ENCODE assay signal across 8 cellular contexts in genomic region chr6:155314092-155314772, GRCh38. TPM values are rescaled to one million over a fixed set of nuclear protein-coding genes. Genes with fewer than 3 reads are reported as not detected.
DNase-seq lines count a peak whose midpoint lies in the region; ATAC-seq and TF ChIP-seq lines count a peak whose summit lies in the region.

Gene TFB1M, minus strand, starts transcription at chr6:155314484. Its CDS starts 56 bp downstream, at chr6:155314428.

- WGBS in urinary bladder: under 1% methylated on average over 52 of the region's 52 CpGs

- H3K27me3 Mint-ChIP-seq in T-helper 17 cell (no peaks in the 10 kb centered on the region), progenitor cell of endocrine pancreas (no peaks in the 10 kb centered on the region)

- TF ChIP-seq CTCF in GM13976 (IDR thresholded peaks at IDR 0.05; ENCODE audit: borderline replicate concordance, control extremely low read depth, extremely low read depth, insufficient read depth, missing control alignments) (no peak), left ventricle myocardium inferior (IDR thresholded peaks at IDR 0.05; ENCODE audit: borderline replicate concordance) (no peak), progenitor cell of endocrine pancreas (IDR thresholded peaks at IDR 0.05; ENCODE audit: unreplicated experiment) (no peak)

- H3K4me3 Mint-ChIP-seq in T-helper 17 cell (peak within 1 kb of the TSS; percentile 97), progenitor cell of endocrine pancreas (ENCODE audit: low read depth) (peak within 1 kb of the TSS; percentile 96)

- peaks cover 36% of the 10 kb centered on the region for H3K4me1 ChIP-seq in left ventricle myocardium inferior
- no peaks in the 10 kb centered on the region for H3K4me1 ChIP-seq in urinary bladder (ENCODE audit: insufficient read depth)

- in situ Hi-C loops in GM13976 (cut with MboI; ENCODE audit: low sequenced_read_pairs, unreplicated experiment): no loop called here

- H3K4me3 ChIP-seq in left ventricle myocardium inferior (peak within 1 kb of the TSS; percentile 83), urinary bladder (ENCODE audit: low read depth, low read length) (peak within 1 kb of the TSS; percentile 73)

- ATAC-seq in HG02852 (IDR thresholded peaks at IDR 0.05; ENCODE audit: unreplicated experiment) (peak; percentile 93), T-helper 17 cell (peak; percentile 93)

- H3K36me3 Mint-ChIP-seq in T-helper 17 cell (ENCODE audit: low read depth) (peaks cover 4% of the 10 kb centered on the region), progenitor cell of endocrine pancreas (ENCODE audit: insufficient read depth) (peaks cover 11% of the 10 kb centered on the region)

- H3K9me3 ChIP-seq in T-helper 17 cell (ENCODE audit: control insufficient read depth, low read length, poor library complexity, severe bottlenecking) (no peaks in the 10 kb centered on the region), left ventricle myocardium inferior (replicated peaks) (no peaks in the 10 kb centered on the region)

- peak within 1 kb of the TSS; percentile 97 for H3K27ac Mint-ChIP-seq in T-helper 17 cell
- peak within 1 kb of the TSS; percentile 99 for H3K27ac Mint-ChIP-seq in progenitor cell of endocrine pancreas

- peak within 1 kb of the TSS; percentile 90 for H3K27ac ChIP-seq in angular gyrus (ENCODE audit: low read depth, low read length)
- peak within 1 kb of the TSS; percentile 96 for H3K27ac ChIP-seq in left ventricle myocardium inferior (replicated peaks)
- H3K27ac ChIP-seq in urinary bladder (ENCODE audit: low read depth): peak within 1 kb of the TSS; percentile 40

- peak; percentile 95 for DNase-seq in GM13976 (ENCODE audit: low spot score)
- peak; percentile 100 for DNase-seq in NCI-H146 (lab: John Stamatoyannopoulos, UW)
- DNase-seq in T-helper 17 cell: peak; percentile 91 to 95 (median 93)
- peak; percentile 98 for DNase-seq in left ventricle myocardium inferior
- peak; percentile 96 for DNase-seq in progenitor cell of endocrine pancreas (ENCODE audit: low spot score, unreplicated experiment)

- no peaks in the 10 kb centered on the region for H3K27me3 ChIP-seq in left ventricle myocardium inferior (ENCODE audit: low read depth)

- H3K4me1 Mint-ChIP-seq in T-helper 17 cell (peaks cover 25% of the 10 kb centered on the region), progenitor cell of endocrine pancreas (ENCODE audit: low read depth) (peaks cover 13% of the 10 kb centered on the region)

- H3K36me3 ChIP-seq in left ventricle myocardium inferior (peaks cover 6% of the 10 kb centered on the region), urinary bladder (ENCODE audit: insufficient read depth) (peaks cover 1% of the 10 kb centered on the region)

- intact Hi-C loops in left ventricle myocardium inferior (cut with micrococcal nuclease): no loop called here

- no peaks in the 10 kb centered on the region for H3K9me3 Mint-ChIP-seq in progenitor cell of endocrine pancreas (ENCODE audit: low read depth)

RNA-seq across cellular contexts. Expression of gene TFB1M, which starts in this region (rescaled TPM):
- 10 to 100 TPM; 13.7 to 16.6 TPM for total RNA-seq in T-helper 17 cell
- 18.8 TPM for total RNA-seq in left ventricle myocardium inferior
- 33.2 and 37.4 TPM in 2 replicates for total RNA-seq in progenitor cell of endocrine pancreas
- 27.4 TPM for total RNA-seq in urinary bladder
- 9.8 TPM for polyA plus RNA-seq in urinary bladder

Comparison
In these comparisons a context has a peak if more than half of its experiments do, and no peak if none do; other contexts are left out.
1. Peak in every context shown above with its lines: DNase-seq, ATAC-seq, H3K4me3 ChIP-seq and H3K27ac ChIP-seq.
2. H3K27ac ChIP-seq: peak in every context shown above with its lines; median percentile 96 in left ventricle myocardium inferior; 90 in angular gyrus; 40 in urinary bladder.